Comparison of ENCODE assay signal across 25 cellular contexts in the genomic region with DNA sequence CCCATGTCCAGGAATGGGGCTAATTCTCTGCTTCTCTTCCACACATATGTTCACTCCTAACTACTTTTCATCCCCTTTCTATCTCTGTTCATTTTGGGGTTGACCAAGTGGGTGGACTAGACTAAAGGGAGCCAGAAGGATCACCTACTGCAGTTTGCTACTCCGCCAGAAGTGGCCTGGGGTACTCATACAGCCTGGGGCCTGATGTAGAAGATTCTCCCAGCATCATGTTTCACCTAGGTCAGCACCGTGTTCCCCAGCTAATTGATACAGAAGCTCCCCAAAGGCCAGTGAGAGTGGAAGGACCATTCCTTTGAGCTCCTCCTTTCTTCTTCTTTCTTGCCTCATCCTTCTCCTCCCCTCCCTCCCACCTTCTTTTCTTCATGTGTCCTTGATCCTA.
"Had no signal": no experiment of that assay in that cellular context is flagged by ENCODE, and none has a peak within 500 bp of the region (broad histone marks: within the 10 kb centered on the region; RNA-seq: fewer than 3 reads in every experiment).

No MANE protein-coding gene starts in this region.

- H3K4me1 ChIP-seq: colonic mucosa, gastrocnemius medialis, heart right ventricle, left lung, lower lobe of right lung had no signal

- H3K36me3 ChIP-seq: colonic mucosa, esophagus squamous epithelium, gastrocnemius medialis, heart right ventricle, left lung, lower lobe of right lung had no signal

- DNase-seq: colonic mucosa; cortex of kidney; effector CD8-positive, alpha-beta T cell; effector memory CD8-positive, alpha-beta T cell; endodermal cell; erythroblast; esophagus squamous epithelium; foreskin fibroblast; foreskin melanocyte; gastrocnemius medialis; glutamatergic neuron; head of caudate nucleus; heart right ventricle; hippocampal formation; left cardiac atrium; left lung; left ventricle myocardium superior; lower lobe of right lung; mesenchymal stem cell; mucosa of descending colon; naive B cell had no signal

- H3K27me3 Mint-ChIP-seq: dendritic cell treated with granulocyte-macrophage colony-stimulating factor and Interleukin-4, amounts not matched to agents 40 ng/mL and 50 ng/mL, for 4 days; naive B cell had no signal

- ATAC-seq: effector memory CD8-positive, alpha-beta T cell; esophagus mucosa; gastrocnemius medialis; heart right ventricle; left cardiac atrium; left lung; left ventricle myocardium superior; lower lobe of right lung; mucosa of descending colon had no signal

- H3K27ac ChIP-seq: colonic mucosa, epithelial cell of prostate, esophagus squamous epithelium, gastrocnemius medialis, heart right ventricle, left lung, lower lobe of right lung had no signal

- H3K9me3 Mint-ChIP-seq: dendritic cell treated with granulocyte-macrophage colony-stimulating factor and Interleukin-4, amounts not matched to agents 40 ng/mL and 50 ng/mL, for 4 days; effector memory CD8-positive, alpha-beta T cell; naive B cell had no signal

- H3K4me3 ChIP-seq: colonic mucosa, esophagus squamous epithelium, gastrocnemius medialis, heart right ventricle, left lung, lower lobe of right lung, mucosa of descending colon had no signal

- H3K4me3 Mint-ChIP-seq: dendritic cell treated with granulocyte-macrophage colony-stimulating factor and Interleukin-4, amounts not matched to agents 40 ng/mL and 50 ng/mL, for 4 days; effector memory CD8-positive, alpha-beta T cell; endodermal cell; mesothelial cell of epicardium; naive B cell had no signal

- H3K27me3 ChIP-seq: colonic mucosa, esophagus squamous epithelium, gastrocnemius medialis, heart right ventricle, left lung had no signal

- H3K9me3 ChIP-seq: colonic mucosa, esophagus squamous epithelium, gastrocnemius medialis, heart right ventricle, left lung, lower lobe of right lung, mucosa of descending colon had no signal

- H3K27ac Mint-ChIP-seq: dendritic cell treated with granulocyte-macrophage colony-stimulating factor and Interleukin-4, amounts not matched to agents 40 ng/mL and 50 ng/mL, for 4 days; effector memory CD8-positive, alpha-beta T cell; endodermal cell; mesothelial cell of epicardium; naive B cell had no signal

- H3K36me3 Mint-ChIP-seq: mesothelial cell of epicardium, naive B cell had no signal
